1 cellular context compared by ENCODE assay signal in genomic region chr6:117740605-117741004, GRCh38.
A peak's percentile ranks its signal among the peaks of the same experiment; 100 is the strongest.
TF ChIP-seq lines count a peak whose summit lies in the region.

No MANE protein-coding gene starts in this region.

TF ChIP-seq in K562, 482 proteins besides CTCF, POLR2A, EP300 and RAD21 (continued from another document and continues in another):
- TF ChIP-seq ARID4B (CRISPR knock-in tag; IDR thresholded peaks at IDR 0.05) (no peak), TARDBP (IDR thresholded peaks at IDR 0.05) (no peak), MEF2D (tag; conservative IDR thresholded peaks at IDR 0.05; ENCODE audit: low read depth) (no peak), CBFB (CRISPR knock-in tag; IDR thresholded peaks at IDR 0.05) (no peak), MEF2A (IDR thresholded peaks at IDR 0.05; ENCODE audit: control insufficient read depth, low read depth, low read length) (no peak), POLR2H (tag; IDR thresholded peaks at IDR 0.05; ENCODE audit: low read depth) (no peak), LCOR (CRISPR knock-in tag; IDR thresholded peaks at IDR 0.05) (0 out of 2 replicates have a peak, but pooled peaks have one; percentile 24), BRD9 (IDR thresholded peaks at IDR 0.05; ENCODE audit: low read depth, partially characterized antibody) (no peak), TRIM24 (IDR thresholded peaks at IDR 0.05) (peak; percentile 45 to 47; a peak in 1 of 4 replicates), PTTG1 (tag; IDR thresholded peaks at IDR 0.05; ENCODE audit: low read depth) (no peak), KLF16 (IDR thresholded peaks at IDR 0.05) (peak; percentile 82), RBM22 (IDR thresholded peaks at IDR 0.05; ENCODE audit: low read depth, low read length, poor library complexity, severe bottlenecking) (no peak), MAFK (IDR thresholded peaks at IDR 0.05; ENCODE audit: low read length) (no peak), NONO (IDR thresholded peaks at IDR 0.05; ENCODE audit: low read depth in 2 of 2, low read length in 1 of 2) (no peak), DMBX1 (CRISPR knock-in tag; IDR thresholded peaks at IDR 0.05; ENCODE audit: borderline replicate concordance) (no peak), RBM34 (IDR thresholded peaks at IDR 0.05; ENCODE audit: borderline replicate concordance, insufficient read depth, low read length) (no peak), ATF6 (CRISPR knock-in tag; IDR thresholded peaks at IDR 0.05) (no peak), RFX1 (IDR thresholded peaks at IDR 0.05) (no peak), ZNF146 (CRISPR knock-in tag; IDR thresholded peaks at IDR 0.05; ENCODE audit: unreplicated experiment) (no peak), SRSF7 (optimal IDR thresholded peaks at IDR 0.05; ENCODE audit: low read depth, low read length) (no peak), THAP7 (CRISPR knock-in tag; IDR thresholded peaks at IDR 0.05) (no peak), BRD4 (IDR thresholded peaks at IDR 0.05) (no peak), KDM1A (IDR thresholded peaks at IDR 0.05) (peak; percentile 80 to 82), E2F6 (IDR thresholded peaks at IDR 0.05; ENCODE audit: borderline replicate concordance in 1 of 2, extremely low read depth in 1 of 2, insufficient read depth in 1 of 2, insufficient read length in 1 of 2, low read depth in 1 of 2, low read length in 1 of 2, poor library complexity in 1 of 2, severe bottlenecking in 1 of 2) (no peak), HES1 (IDR thresholded peaks at IDR 0.05; ENCODE audit: low read depth) (no peak), ZNF780A (CRISPR knock-in tag; IDR thresholded peaks at IDR 0.05) (no peak), ZNF212 (CRISPR knock-in tag; IDR thresholded peaks at IDR 0.05) (no peak), DPF2 (IDR thresholded peaks at IDR 0.05) (peak; percentile 64), E2F3 (CRISPR knock-in tag; IDR thresholded peaks at IDR 0.05) (no peak), RFX5 (IDR thresholded peaks at IDR 0.05; ENCODE audit: low read depth, low read length) (no peak), MECOM (CRISPR knock-in tag; IDR thresholded peaks at IDR 0.05) (no peak), COPS2 (conservative IDR thresholded peaks at IDR 0.05) (no peak), ZZZ3 (IDR thresholded peaks at IDR 0.05) (no peak), SRF (CRISPR knock-in tag; IDR thresholded peaks at IDR 0.05) (no peak), HOXB6 (CRISPR knock-in tag; IDR thresholded peaks at IDR 0.05; ENCODE audit: borderline replicate concordance) (no peak), HEY1 (CRISPR knock-in tag; IDR thresholded peaks at IDR 0.05; ENCODE audit: borderline replicate concordance) (no peak), GTF2A2 (tag; IDR thresholded peaks at IDR 0.05) (no peak), ZNF785 (CRISPR knock-in tag; IDR thresholded peaks at IDR 0.05) (no peak), HDAC1 (IDR thresholded peaks at IDR 0.05) (0 out of 4 replicates have a peak, but pooled peaks of 1 of the 2 experiments have one; percentile 30), MCM7 (IDR thresholded peaks at IDR 0.05) (no peak), ZNF24 (IDR thresholded peaks at IDR 0.05) (no peak), BRCA1 (IDR thresholded peaks at IDR 0.05) (no peak), BRCA1 (CRISPR knock-in tag; IDR thresholded peaks at IDR 0.05) (no peak), HMGXB4 (CRISPR knock-in tag; IDR thresholded peaks at IDR 0.05) (no peak), MITF (IDR thresholded peaks at IDR 0.05) (no peak), NCOA6 (IDR thresholded peaks at IDR 0.05) (no peak), PML (IDR thresholded peaks at IDR 0.05; ENCODE audit: low read length) (peak; percentile 80), JUN (IDR thresholded peaks at IDR 0.05; ENCODE audit: borderline replicate concordance, low read depth, low read length) (no peak), JUN (CRISPR knock-in tag; IDR thresholded peaks at IDR 0.05; ENCODE audit: borderline replicate concordance) (no peak), ZNF41 (CRISPR knock-in tag; conservative IDR thresholded peaks at IDR 0.05) (no peak), NFXL1 (CRISPR knock-in tag; IDR thresholded peaks at IDR 0.05) (no peak), RBM15 (IDR thresholded peaks at IDR 0.05; ENCODE audit: insufficient read depth, low read length) (no peak), BACH1 (tag; IDR thresholded peaks at IDR 0.05) (no peak), PHTF2 (CRISPR knock-in tag; IDR thresholded peaks at IDR 0.05) (no peak), ZMIZ1 (IDR thresholded peaks at IDR 0.05; ENCODE audit: low read depth in 2 of 2, low read length in 2 of 2) (peak in 1 of 2 experiments; percentile 38; a peak in 1 of 4 replicates), KDM2B (CRISPR knock-in tag; IDR thresholded peaks at IDR 0.05) (no peak), SMAD3 (CRISPR knock-in tag; conservative IDR thresholded peaks at IDR 0.05) (no peak), PYGO2 (tag; IDR thresholded peaks at IDR 0.05) (no peak), ZNF586 (CRISPR knock-in tag; conservative IDR thresholded peaks at IDR 0.05) (no peak), PTBP1 (IDR thresholded peaks at IDR 0.05; ENCODE audit: low read depth, low read length) (no peak), RNF2 (IDR thresholded peaks at IDR 0.05) (peak; percentile 27; the same call in 1 of the 2 replicates), NRF1 (conservative IDR thresholded peaks at IDR 0.05 in 1 of 2, IDR thresholded peaks at IDR 0.05 in 1 of 2) (no peak), ZBTB12 (CRISPR knock-in tag; IDR thresholded peaks at IDR 0.05) (peak; percentile 83), CREB1 (IDR thresholded peaks at IDR 0.05) (peak; percentile 76; the same call in 1 of the 2 replicates), CREB1 (CRISPR knock-in tag; IDR thresholded peaks at IDR 0.05) (peak; percentile 48; the same call in 1 of the 2 replicates)
